Comparison of ENCODE assay signal across 23 cellular contexts in genomic region chr3:66884659-66885058, GRCh38.
"Had no signal": no experiment of that assay in that cellular context is flagged by ENCODE, and none has a peak within 500 bp of the region (broad histone marks: within the 10 kb centered on the region; RNA-seq: fewer than 3 reads in every experiment).

No MANE protein-coding gene starts in this region.

- H3K36me3 Mint-ChIP-seq: mesothelial cell of epicardium; naive B cell; natural killer cell treated with Interleukin-12 subunit alpha and Interleukin-12 subunit beta and Interleukin-15 and Interleukin-18, amount 100 ng/mL, for 72 hours; stimulated activated memory B cell treated with anti-CD40 and anti-IgM and Interleukin-4, amounts not matched to agents 10 μg/mL and 1 μg/mL and 100 μg/mL, for 72 hours had no signal

- ATAC-seq: gastrocnemius medialis; left lobe of liver; mucosa of descending colon; psoas muscle; right cardiac atrium; stimulated activated memory B cell treated with anti-CD40 and anti-IgM and Interleukin-4, amounts not matched to agents 10 μg/mL and 1 μg/mL and 100 μg/mL, for 72 hours; stimulated activated naive CD8-positive, alpha-beta T cell treated with anti-CD3 and anti-CD28 coated beads, Interleukin-15, Interleukin-2, amounts not matched to agents 100 U/mL and 50 U/mL, for 24 hours had no signal

- H3K9me3 Mint-ChIP-seq: natural killer cell treated with Interleukin-12 subunit alpha and Interleukin-12 subunit beta and Interleukin-15 and Interleukin-18, amount 100 ng/mL, for 72 hours had no signal

- DNase-seq: dorsolateral prefrontal cortex; effector CD4-positive, alpha-beta T cell; gastrocnemius medialis; head of caudate nucleus; kidney; mucosa of descending colon; naive B cell; nucleus accumbens; psoas muscle; right cardiac atrium; spleen; stimulated activated CD4-positive, alpha-beta T cell treated with anti-CD3 and anti-CD28 coated beads, Interleukin-4, amount 100 ng/mL, for 4 hours; stimulated activated naive CD8-positive, alpha-beta T cell treated with anti-CD3 and anti-CD28 coated beads, Interleukin-15, Interleukin-2, amounts not matched to agents 100 U/mL and 50 U/mL, for 24 hours; upper lobe of left lung had no signal

- FAIRE-seq: colon, kidney, urothelium cell line had no signal

- H3K27me3 Mint-ChIP-seq: stimulated activated memory B cell treated with anti-CD40 and anti-IgM and Interleukin-4, amounts not matched to agents 10 μg/mL and 1 μg/mL and 100 μg/mL, for 72 hours had no signal

- H3K4me3 Mint-ChIP-seq: mesothelial cell of epicardium; naive B cell; natural killer cell treated with Interleukin-12 subunit alpha and Interleukin-12 subunit beta and Interleukin-15 and Interleukin-18, amount 100 ng/mL, for 72 hours; stimulated activated memory B cell treated with anti-CD40 and anti-IgM and Interleukin-4, amounts not matched to agents 10 μg/mL and 1 μg/mL and 100 μg/mL, for 72 hours had no signal

- H3K4me3 ChIP-seq: dorsolateral prefrontal cortex, gastrocnemius medialis, mucosa of descending colon, psoas muscle, skin epidermis, spleen, thoracic aorta, tibial nerve, upper lobe of left lung had no signal

- H3K4me1 Mint-ChIP-seq: mesothelial cell of epicardium; naive B cell; stimulated activated memory B cell treated with anti-CD40 and anti-IgM and Interleukin-4, amounts not matched to agents 10 μg/mL and 1 μg/mL and 100 μg/mL, for 72 hours had no signal

- H3K4me1 ChIP-seq: gastrocnemius medialis, psoas muscle, spleen, tibial nerve, upper lobe of left lung had no signal

- H3K36me3 ChIP-seq: gastrocnemius medialis, spleen, thoracic aorta, tibial nerve, upper lobe of left lung had no signal

- H3K27ac ChIP-seq: dorsolateral prefrontal cortex, gastrocnemius medialis, psoas muscle, skin epidermis, spleen, thoracic aorta, tibial nerve, upper lobe of left lung had no signal

- H3K9me3 ChIP-seq: gastrocnemius medialis, mucosa of descending colon, psoas muscle, spleen, thoracic aorta, tibial nerve, upper lobe of left lung had no signal

- H3K27me3 ChIP-seq: dorsolateral prefrontal cortex, gastrocnemius medialis, spleen, tibial nerve, upper lobe of left lung had no signal

- H3K27ac Mint-ChIP-seq: mesothelial cell of epicardium; natural killer cell treated with Interleukin-12 subunit alpha and Interleukin-12 subunit beta and Interleukin-15 and Interleukin-18, amount 100 ng/mL, for 72 hours; stimulated activated memory B cell treated with anti-CD40 and anti-IgM and Interleukin-4, amounts not matched to agents 10 μg/mL and 1 μg/mL and 100 μg/mL, for 72 hours had no signal
